In genomic region chr3:51441282-51442030, GRCh38 we compare ENCODE assay signal across 29 cellular contexts. TPM values are rescaled to one million over a fixed set of nuclear protein-coding genes. Genes with fewer than 3 reads are reported as not detected.
A peak's percentile ranks its signal among the peaks of the same experiment; 100 is the strongest.
DNase-seq lines count a peak whose midpoint lies in the region; ATAC-seq, FAIRE-seq and TF ChIP-seq lines count a peak whose summit lies in the region.
"Had no signal": no experiment of that assay in that cellular context is flagged by ENCODE, and none has a peak within 500 bp of the region (broad histone marks: within the 10 kb centered on the region; RNA-seq: fewer than 3 reads in every experiment).

No MANE protein-coding gene starts in this region.

- RAD21 ChIA-PET in GM12878 (lab: Charles Lee; ENCODE audit: unreplicated experiment) = no interaction called here

- H3K79me2 ChIP-seq in HepG2 (ENCODE audit: insufficient read depth, low read length) (peaks cover 7% of the 10 kb centered on the region), GM12878 (ENCODE audit: control insufficient read depth, insufficient read depth, low read length) (peaks cover 2% of the 10 kb centered on the region; the same call in 1 of the 2 replicates), GM23338 (replicated peaks; ENCODE audit: insufficient read depth) (peaks cover 11% of the 10 kb centered on the region; the same call in 1 of the 2 replicates)

- no peaks in the 10 kb centered on the region for H3K27me3 ChIP-seq in HepG2 (ENCODE audit: control insufficient read depth in 1 of 2, insufficient read depth in 2 of 2, low read length in 2 of 2)
- H3K27me3 ChIP-seq in right lobe of liver = no peaks in the 10 kb centered on the region
- no peaks in the 10 kb centered on the region for H3K27me3 ChIP-seq in GM12878 (replicated peaks in 1 of 2; ENCODE audit: control insufficient read depth in 2 of 2, insufficient read depth in 2 of 2, low read length in 1 of 2)
- H3K27me3 ChIP-seq in prostate gland (replicated peaks; ENCODE audit: insufficient read depth) = no peaks in the 10 kb centered on the region
- H3K27me3 ChIP-seq in GM23338 (ENCODE audit: insufficient read depth) = no peaks in the 10 kb centered on the region
- H3K27me3 ChIP-seq: esophagus squamous epithelium, vagina had no signal

- H3K4me1 Mint-ChIP-seq in T-helper 1 cell treated with Interleukin-12 subunit alpha and Interleukin-12 subunit beta and Interleukin-4 antibody, amounts not matched to agents 30 μg/mL and 1 μg/mL, for 36 hours (ENCODE audit: low read depth) = peaks cover 11% of the 10 kb centered on the region
- H3K4me1 Mint-ChIP-seq in GM23338 = no peaks in the 10 kb centered on the region
- H3K4me1 Mint-ChIP-seq: endodermal cell, WTC11 had no signal

- CTCF ChIA-PET in HepG2 (lab: Yijun Ruan, JAX; ENCODE audit: low intra/inter-chr PET ratio, low total read pairs) (no interaction called here), GM12878 (lab: Yijun Ruan, JAX) (interaction anchor here (0.8 to 1.4 kb wide), 2 partner anchors 241 to 993 kb away, joined by 3 read pairs; no protein-coding TSS in a partner anchor)

- H3K4me3 Mint-ChIP-seq in T-helper 1 cell treated with Interleukin-12 subunit alpha and Interleukin-12 subunit beta and Interleukin-4 antibody, amounts not matched to agents 30 μg/mL and 1 μg/mL, for 36 hours = no peak overlapping the region
- H3K4me3 Mint-ChIP-seq in GM23338 = no peak overlapping the region
- H3K4me3 Mint-ChIP-seq: endodermal cell, immature natural killer cell, WTC11 had no signal

- H3K27ac ChIP-seq in HepG2 (ENCODE audit: extremely low read length, insufficient read depth, low read length) (no peak overlapping the region), right lobe of liver (no peak overlapping the region), GM12878 (ENCODE audit: control insufficient read depth, insufficient read depth) (no peak overlapping the region), prostate gland (no peak overlapping the region), GM23338 (ENCODE audit: low read depth) (no peak overlapping the region)
- H3K27ac ChIP-seq: C4-2B, coronary artery, esophagus squamous epithelium, HL-60, vagina had no signal

- H3K9ac ChIP-seq in HepG2 (ENCODE audit: insufficient read depth, low read depth, low read length) (no peak overlapping the region), GM12878 (ENCODE audit: control insufficient read depth, insufficient read depth, low read length) (no peak overlapping the region)

- in situ Hi-C loops in HepG2 (cut with HindIII; ENCODE audit: extremely low pct_ligation_motif_present, low pct_unique_long_range_greater_than_20kb) (no loop called here), GM12878 (cut with MboI) (no loop called here)

- H3K4me2 ChIP-seq in HepG2 (ENCODE audit: low read depth, low read length) (no peak overlapping the region), GM12878 (ENCODE audit: control insufficient read depth, insufficient read depth) (no peak overlapping the region), GM23338 (no peak overlapping the region)

- FAIRE-seq in HepG2 (lab: Jason Lieb, UNC) (no peak), GM12878 (lab: Jason Lieb, UNC) (no peak)
- FAIRE-seq: frontal cortex, GM19239 had no signal

- no peaks in the 10 kb centered on the region for H3K9me2 ChIP-seq in GM23338 (ENCODE audit: insufficient read depth)

- POLR2A ChIA-PET in HepG2 (lab: Yijun Ruan, JAX) = interaction anchor here (0.6 kb wide), 1 partner anchor 59 kb away, joined by 3 read pairs; no protein-coding TSS in a partner anchor
- POLR2A ChIA-PET in GM12878 (lab: Charles Lee) = no interaction called here

- H4K20me1 ChIP-seq in HepG2 (ENCODE audit: insufficient read depth, low read length) = no peaks in the 10 kb centered on the region
- no peaks in the 10 kb centered on the region for H4K20me1 ChIP-seq in GM12878 (ENCODE audit: control insufficient read depth, insufficient read depth)
- peaks cover 3% of the 10 kb centered on the region; the same call in 1 of the 2 replicates for H4K20me1 ChIP-seq in GM23338 (replicated peaks; ENCODE audit: insufficient read depth)

- no peaks in the 10 kb centered on the region for H3F3A ChIP-seq in GM23338 (replicated peaks; ENCODE audit: low read depth)

- SMC1A ChIA-PET in GM12878 (lab: Charles Lee; ENCODE audit: uncharacterized antibody, unreplicated experiment) = no interaction called here

- no peak for TF ChIP-seq EP300 in HepG2 (IDR thresholded peaks at IDR 0.05; ENCODE audit: low read depth in 2 of 2, low read length in 2 of 2)
- TF ChIP-seq EP300 in HepG2 (CRISPR knock-in tag; IDR thresholded peaks at IDR 0.05; ENCODE audit: borderline replicate concordance) = no peak
- no peak for TF ChIP-seq EP300 in GM12878 (IDR thresholded peaks at IDR 0.05; ENCODE audit: borderline replicate concordance in 1 of 2, control insufficient read depth in 1 of 2, low read depth in 2 of 2, low read length in 2 of 2)

- intact Hi-C loops in HepG2 (cut with micrococcal nuclease; ENCODE audit: unreplicated experiment) (no loop called here), right lobe of liver (cut with DNase I) (no loop called here), GM12878 (cut with micrococcal nuclease; ENCODE audit: unreplicated experiment) (no loop called here), prostate gland (cut with DNase I) (no loop called here)

- BruUV-seq in HepG2 (replicated peaks; lab: Mats Ljungman, UMichigan) = TSS peak; percentile 46
- TSS peak; percentile 44 for BruUV-seq in GM12878 (replicated peaks; lab: Mats Ljungman, UMichigan)

- no peak for ATAC-seq in HepG2
- ATAC-seq in right lobe of liver = no peak
- ATAC-seq in GM12878 = no peak
- ATAC-seq in GM23338 = no peak
- no peak for ATAC-seq in GM21447 (IDR thresholded peaks at IDR 0.05; ENCODE audit: unreplicated experiment)
- ATAC-seq: SK-N-SH treated with all-trans-retinoic acid at 6 μM for 48 hours, WTC11 had no signal

- H3K36me3 Mint-ChIP-seq in T-helper 1 cell treated with Interleukin-12 subunit alpha and Interleukin-12 subunit beta and Interleukin-4 antibody, amounts not matched to agents 30 μg/mL and 1 μg/mL, for 36 hours (ENCODE audit: low read depth) = peaks cover 17% of the 10 kb centered on the region
- H3K36me3 Mint-ChIP-seq in GM23338 (ENCODE audit: low read depth) = peaks cover 28% of the 10 kb centered on the region

- H3K36me3 ChIP-seq in HepG2 (replicated peaks in 1 of 2; ENCODE audit: control insufficient read depth in 1 of 2, insufficient read depth in 2 of 2, low read length in 2 of 2) (peaks cover 9 to 46% of the 10 kb centered on the region in 2 experiments; a peak in 4 of 5 replicates), right lobe of liver (peaks cover 2 to 38% (median 4%) of the 10 kb centered on the region in 4 donors), GM12878 (ENCODE audit: control insufficient read depth in 2 of 2, insufficient read depth in 2 of 2, low read length in 1 of 2) (peaks cover 7 to 20% of the 10 kb centered on the region in 2 experiments), prostate gland (no peaks in the 10 kb centered on the region), GM23338 (ENCODE audit: insufficient read depth) (peaks cover 18% of the 10 kb centered on the region; the same call in 1 of the 2 replicates)

- TF ChIP-seq POLR2A in HepG2 (IDR thresholded peaks at IDR 0.05; ENCODE audit: insufficient read depth in 1 of 2, low read depth in 2 of 2, low read length in 2 of 2) = no peak
- no peak for TF ChIP-seq POLR2A in right lobe of liver (IDR thresholded peaks at IDR 0.05)
- no peak for TF ChIP-seq POLR2A in GM12878 (IDR thresholded peaks at IDR 0.05; ENCODE audit: low read depth, low read length)
- no peak for TF ChIP-seq POLR2A in prostate gland (IDR thresholded peaks at IDR 0.05)

- H2AFZ ChIP-seq in HepG2 (ENCODE audit: low read length) (no peak overlapping the region), GM12878 (ENCODE audit: control insufficient read depth, low read depth, low read length) (no peak overlapping the region), GM23338 (no peak overlapping the region)

- no peak for TF ChIP-seq RAD21 in HepG2 (CRISPR knock-in tag; IDR thresholded peaks at IDR 0.05)
- TF ChIP-seq RAD21 in GM12878 (IDR thresholded peaks at IDR 0.05; ENCODE audit: insufficient read depth, low read depth, low read length) = no peak

- peak overlapping the region; percentile 61 for H3K27ac Mint-ChIP-seq in T-helper 1 cell treated with Interleukin-12 subunit alpha and Interleukin-12 subunit beta and Interleukin-4 antibody, amounts not matched to agents 30 μg/mL and 1 μg/mL, for 36 hours
- H3K27ac Mint-ChIP-seq in GM23338 = no peak overlapping the region
- H3K27ac Mint-ChIP-seq: endodermal cell, immature natural killer cell, WTC11 had no signal

- TF ChIP-seq CTCF in HepG2 (CRISPR knock-in tag; IDR thresholded peaks at IDR 0.05) = no peak
- no peak for TF ChIP-seq CTCF in right lobe of liver (IDR thresholded peaks at IDR 0.05)
- TF ChIP-seq CTCF in GM12878 (IDR thresholded peaks at IDR 0.05 in 2 of 3, conservative IDR thresholded peaks at IDR 0.05 in 1 of 3; ENCODE audit: control insufficient read depth in 2 of 3, extremely low read depth in 1 of 3, insufficient read depth in 1 of 3, low read depth in 3 of 3, low read length in 3 of 3) = no peak
- TF ChIP-seq CTCF in prostate gland (IDR thresholded peaks at IDR 0.05) = no peak
- no peak for TF ChIP-seq CTCF in GM23338 (conservative IDR thresholded peaks at IDR 0.05; ENCODE audit: low read depth in 2 of 2)

- H3K9me3 Mint-ChIP-seq in T-helper 1 cell treated with Interleukin-12 subunit alpha and Interleukin-12 subunit beta and Interleukin-4 antibody, amounts not matched to agents 30 μg/mL and 1 μg/mL, for 36 hours = no peaks in the 10 kb centered on the region
- H3K9me3 Mint-ChIP-seq in GM23338 = no peaks in the 10 kb centered on the region
- H3K9me3 Mint-ChIP-seq: endodermal cell, immature natural killer cell, WTC11 had no signal

- no peaks in the 10 kb centered on the region for H3K27me3 Mint-ChIP-seq in T-helper 1 cell treated with Interleukin-12 subunit alpha and Interleukin-12 subunit beta and Interleukin-4 antibody, amounts not matched to agents 30 μg/mL and 1 μg/mL, for 36 hours (ENCODE audit: low read depth)
- no peaks in the 10 kb centered on the region for H3K27me3 Mint-ChIP-seq in GM23338 (ENCODE audit: insufficient read depth, low read depth, poor library complexity)

- no peak overlapping the region for H3K4me3 ChIP-seq in HepG2 (replicated peaks in 1 of 3; ENCODE audit: insufficient read depth in 1 of 3, low read depth in 2 of 3, low read length in 3 of 3)
- H3K4me3 ChIP-seq in right lobe of liver = no peak overlapping the region
- H3K4me3 ChIP-seq in GM12878 = no peak overlapping the region
- no peak overlapping the region for H3K4me3 ChIP-seq in prostate gland
- no peak overlapping the region for H3K4me3 ChIP-seq in GM23338
- H3K4me3 ChIP-seq: coronary artery, esophagus squamous epithelium, vagina had no signal

- H3K9me3 ChIP-seq in HepG2 (ENCODE audit: low read length) = no peaks in the 10 kb centered on the region
- H3K9me3 ChIP-seq in right lobe of liver = no peaks in the 10 kb centered on the region
- H3K9me3 ChIP-seq in GM12878 (replicated peaks; ENCODE audit: control insufficient read depth, insufficient read depth, low read length) = no peaks in the 10 kb centered on the region
- no peaks in the 10 kb centered on the region for H3K9me3 ChIP-seq in prostate gland
- H3K9me3 ChIP-seq: esophagus squamous epithelium, vagina had no signal

- DNase-seq in HepG2 (ENCODE audit: low spot score) (no peak), right lobe of liver (no peak), GM12878 (ENCODE audit: low read depth, low spot score) (no peak), prostate gland (ENCODE audit: low spot score) (no peak), GM23338 (ENCODE audit: low spot score) (no peak)
- DNase-seq: amygdala; DMS 273 treated with DMSO at 0.1 percent for 48 hours; endodermal cell; esophagus squamous epithelium; hippocampal formation; immature natural killer cell; NCI-H1092 treated with DMSO at 0.1 percent for 48 hours; NCI-H2029; NCI-H345; NCI-H774; nucleus accumbens; stimulated activated CD4-positive, alpha-beta T cell treated with anti-CD3 and anti-CD28 coated beads, Interleukin-2, amount 100 ng/mL, for 48 hours; stimulated activated naive CD4-positive, alpha-beta T cell treated with Interleukin-2 at 50 U/mL for 16 hours; T1000 had no signal

- 97% methylated on average over 8 of the region's 8 CpGs for WGBS in HepG2 (ENCODE audit: low lambda C conversion rate)
- WGBS in right lobe of liver (ENCODE audit: insufficient coverage, low coverage, low lambda C conversion rate, missing lambda C conversion rate) = 93% methylated on average over 7 of the region's 8 CpGs
- 98% methylated on average over 8 of the region's 8 CpGs for WGBS in GM12878 (ENCODE audit: insufficient coverage, insufficient replicate concordance, low lambda C conversion rate, missing lambda C conversion rate)
- WGBS in prostate gland = 95% methylated on average over 8 of the region's 8 CpGs

- H3K4me1 ChIP-seq in HepG2 (ENCODE audit: insufficient read depth, low read length) (no peaks in the 10 kb centered on the region), right lobe of liver (no peaks in the 10 kb centered on the region), GM12878 (ENCODE audit: control insufficient read depth, insufficient read depth, low read length) (no peaks in the 10 kb centered on the region), prostate gland (replicated peaks) (no peaks in the 10 kb centered on the region), GM23338 (ENCODE audit: insufficient read depth) (no peaks in the 10 kb centered on the region)
- H3K4me1 ChIP-seq: esophagus squamous epithelium, vagina had no signal

RNA-seq across cellular contexts. Expression of gene RBM15B, which starts 50.4 kb away (rescaled TPM):
- total RNA-seq in HepG2 (2016; rRNA removed; fragmentation: Illumina TruSeq; extraction: Trizol) (19.3 and 19.6 TPM in 2 replicates), right lobe of liver (10 to 100 TPM in 2 of 6 experiments, 1 to 10 TPM in 4; 7.1 to 14.1 (median 9.4) TPM), GM12878 (2014; rRNA removed) (23.1 and 26.1 TPM in 2 replicates), GM12878 (2014; rRNA removed; fragmentation: Illumina TruSeq; extraction: Trizol) (17.8 and 19.9 TPM in 2 replicates), GM12878 (2021) (34.5 and 34.8 TPM in 2 replicates), prostate gland (10 to 100 TPM; 34.1 to 40.1 TPM)
- total RNA-seq in HepG2 (2016; cell fraction: cytosol; rRNA removed; fragmentation: Illumina TruSeq; extraction: Trizol; ENCODE audit: low read depth) = 4.0 and 4.1 TPM in 2 replicates
- 15.8 and 19.9 TPM in 2 replicates for total RNA-seq in HepG2 (2016; cell fraction: insoluble cytoplasmic fraction; rRNA removed; fragmentation: Illumina TruSeq; extraction: Trizol)
- total RNA-seq in HepG2 (2016; cell fraction: membrane; rRNA removed; fragmentation: Illumina TruSeq; extraction: Trizol) = 21.6 and 22.6 TPM in 2 replicates
- 15.0 and 17.5 TPM in 2 replicates for total RNA-seq in HepG2 (2016; cell fraction: nucleus; rRNA removed; fragmentation: Illumina TruSeq; extraction: Trizol)
- polyA plus RNA-seq in HepG2 (2011; rRNA removed) (8.2 and 8.5 TPM in 2 replicates), GM12878 (2011; rRNA removed) (5.1 and 6.1 TPM in 2 replicates), GM12878 (2014; fragmentation: Illumina TruSeq; extraction: Trizol) (12.5 and 21.2 TPM in 2 replicates), GM12878 (2014; fragmentation: Nextera tagmentation; extraction: Ambion mirVana) (1 to 10 TPM; 2.4 to 3.0 TPM), GM12878 (2014; rRNA removed) (22.9 and 23.6 TPM in 2 replicates), GM12878 (2016; fragmentation: Nextera tagmentation; extraction: Ambion mirVana) (10 to 100 TPM in 1 of 2 experiments, 1 to 10 TPM in 1; 3.5 to 18.3 TPM), GM23338 (2016; fragmentation: Nextera tagmentation; extraction: Ambion mirVana) (15.9 and 16.3 TPM in 2 replicates)
- polyA plus RNA-seq in HepG2 (2011; cell fraction: cytosol; rRNA removed) = 8.8 and 9.8 TPM in 2 replicates
- 10.4 and 11.9 TPM in 2 replicates for polyA plus RNA-seq in HepG2 (2011; cell fraction: nucleus; rRNA removed)
- polyA plus RNA-seq in HepG2 (2012) = 9.6 and 10.5 TPM in 2 replicates
- 3.9 and 4.1 TPM in 2 replicates for polyA plus RNA-seq in HepG2 (2016; cell fraction: cytosol; fragmentation: Illumina TruSeq; extraction: Trizol; ENCODE audit: low read depth)
- 20.7 and 23.7 TPM in 2 replicates for polyA plus RNA-seq in HepG2 (2016; cell fraction: insoluble cytoplasmic fraction; fragmentation: Illumina TruSeq; extraction: Trizol; ENCODE audit: low read depth)
- 17.3 and 19.5 TPM in 2 replicates for polyA plus RNA-seq in HepG2 (2016; cell fraction: membrane; fragmentation: Illumina TruSeq; extraction: Trizol; ENCODE audit: low read depth)
- polyA plus RNA-seq in HepG2 (2016; cell fraction: nucleus; fragmentation: Illumina TruSeq; extraction: Trizol; ENCODE audit: insufficient read depth, low read depth) = 21.7 and 22.1 TPM in 2 replicates
- polyA minus RNA-seq in HepG2 (2011; rRNA and poly(A)+ RNA removed; ENCODE audit: low replicate concordance) = 23.7 and 28.7 TPM in 2 replicates
- polyA minus RNA-seq in HepG2 (2011; cell fraction: cytosol; rRNA and poly(A)+ RNA removed) = 9.1 and 9.2 TPM in 2 replicates
- polyA minus RNA-seq in HepG2 (2011; cell fraction: nucleus; rRNA and poly(A)+ RNA removed) = 30.8 and 31.5 TPM in 2 replicates
- 8.5 and 10.2 TPM in 2 replicates for total RNA-seq in GM12878 (2013; cell fraction: nucleolus; rRNA removed)
- polyA plus RNA-seq in GM12878 (2011; ENCODE audit: low read depth) = 8.1 TPM
- 7.8 and 9.8 TPM in 2 replicates for polyA plus RNA-seq in GM12878 (2011; cell fraction: cytosol; rRNA removed)
- polyA plus RNA-seq in GM12878 (2011; cell fraction: nucleus; rRNA removed) = 7.2 and 8.5 TPM in 2 replicates
- polyA plus RNA-seq in GM12878 (2012) = 11.3 and 18.0 TPM in 2 replicates
- 9.5 and 14.5 TPM in 2 replicates for polyA minus RNA-seq in GM12878 (2011; rRNA and poly(A)+ RNA removed)
- 4.8 and 6.3 TPM in 2 replicates for polyA minus RNA-seq in GM12878 (2011; cell fraction: cytosol; rRNA and poly(A)+ RNA removed)
- polyA minus RNA-seq in GM12878 (2011; cell fraction: nucleus; rRNA and poly(A)+ RNA removed) = 11.7 and 18.3 TPM in 2 replicates
- total RNA-seq in GM23338 (2014; rRNA removed; shearing (Covaris generic)) = 51.7 and 57.9 TPM in 2 replicates

RNA-seq across cellular contexts. Expression of gene MANF, which starts 56.4 kb away (rescaled TPM):
- 111 and 269 TPM in 2 replicates for total RNA-seq in HepG2 (2016; rRNA removed; fragmentation: Illumina TruSeq; extraction: Trizol)
- total RNA-seq in HepG2 (2016; cell fraction: cytosol; rRNA removed; fragmentation: Illumina TruSeq; extraction: Trizol; ENCODE audit: low read depth) = 69.4 and 76.3 TPM in 2 replicates
- total RNA-seq in HepG2 (2016; cell fraction: insoluble cytoplasmic fraction; rRNA removed; fragmentation: Illumina TruSeq; extraction: Trizol) = 107 and 262 TPM in 2 replicates
- 72.9 and 73.6 TPM in 2 replicates for total RNA-seq in HepG2 (2016; cell fraction: membrane; rRNA removed; fragmentation: Illumina TruSeq; extraction: Trizol)
- 161 and 173 TPM in 2 replicates for total RNA-seq in HepG2 (2016; cell fraction: nucleus; rRNA removed; fragmentation: Illumina TruSeq; extraction: Trizol)
- polyA plus RNA-seq in HepG2 (2011; rRNA removed) = 47.6 and 55.4 TPM in 2 replicates
- 45.7 and 62.4 TPM in 2 replicates for polyA plus RNA-seq in HepG2 (2011; cell fraction: cytosol; rRNA removed)
- polyA plus RNA-seq in HepG2 (2011; cell fraction: nucleus; rRNA removed) = 15.5 and 21.5 TPM in 2 replicates
- polyA plus RNA-seq in HepG2 (2012) = 75.8 and 112 TPM in 2 replicates
- 49.9 and 54.5 TPM in 2 replicates for polyA plus RNA-seq in HepG2 (2016; cell fraction: cytosol; fragmentation: Illumina TruSeq; extraction: Trizol; ENCODE audit: low read depth)
- 114 and 115 TPM in 2 replicates for polyA plus RNA-seq in HepG2 (2016; cell fraction: insoluble cytoplasmic fraction; fragmentation: Illumina TruSeq; extraction: Trizol; ENCODE audit: low read depth)
- 56.5 and 56.9 TPM in 2 replicates for polyA plus RNA-seq in HepG2 (2016; cell fraction: membrane; fragmentation: Illumina TruSeq; extraction: Trizol; ENCODE audit: low read depth)
- 280 and 295 TPM in 2 replicates for polyA plus RNA-seq in HepG2 (2016; cell fraction: nucleus; fragmentation: Illumina TruSeq; extraction: Trizol; ENCODE audit: insufficient read depth, low read depth)
- 5.1 and 7.1 TPM in 2 replicates for polyA minus RNA-seq in HepG2 (2011; rRNA and poly(A)+ RNA removed; ENCODE audit: low replicate concordance)
- polyA minus RNA-seq in HepG2 (2011; cell fraction: cytosol; rRNA and poly(A)+ RNA removed) = 15.4 and 17.7 TPM in 2 replicates
- polyA minus RNA-seq in HepG2 (2011; cell fraction: nucleus; rRNA and poly(A)+ RNA removed) = 16.2 and 19.4 TPM in 2 replicates
- 100 to 1,000 TPM in 2 of 6 experiments, 10 to 100 TPM in 4; 60.9 to 128 (median 81.8) TPM for total RNA-seq in right lobe of liver
- 15.9 and 16.2 TPM in 2 replicates for total RNA-seq in GM12878 (2013; cell fraction: nucleolus; rRNA removed)
- 73.4 and 81.6 TPM in 2 replicates for total RNA-seq in GM12878 (2014; rRNA removed)
- total RNA-seq in GM12878 (2014; rRNA removed; fragmentation: Illumina TruSeq; extraction: Trizol) = 84.6 and 100 TPM in 2 replicates
- total RNA-seq in GM12878 (2021) = 79.7 and 81.5 TPM in 2 replicates
- polyA plus RNA-seq in GM12878 (2011; ENCODE audit: low read depth) = 50.6 TPM
- 65.7 and 85.1 TPM in 2 replicates for polyA plus RNA-seq in GM12878 (2011; rRNA removed)
- 37.5 and 55.0 TPM in 2 replicates for polyA plus RNA-seq in GM12878 (2011; cell fraction: cytosol; rRNA removed)
- polyA plus RNA-seq in GM12878 (2011; cell fraction: nucleus; rRNA removed) = 18.1 and 19.3 TPM in 2 replicates
- 109 TPM in 2 replicates for polyA plus RNA-seq in GM12878 (2012)
- 120 and 125 TPM in 2 replicates for polyA plus RNA-seq in GM12878 (2014; fragmentation: Illumina TruSeq; extraction: Trizol)
- 10 to 100 TPM; 22.0 to 68.0 TPM for polyA plus RNA-seq in GM12878 (2014; fragmentation: Nextera tagmentation; extraction: Ambion mirVana)
- 84.3 and 88.6 TPM in 2 replicates for polyA plus RNA-seq in GM12878 (2014; rRNA removed)
- polyA plus RNA-seq in GM12878 (2016; fragmentation: Nextera tagmentation; extraction: Ambion mirVana) = 100 to 1,000 TPM in 1 of 2 experiments, 10 to 100 TPM in 1; 95.1 to 103 TPM
- 13.5 and 13.7 TPM in 2 replicates for polyA minus RNA-seq in GM12878 (2011; rRNA and poly(A)+ RNA removed)
- 12.0 and 16.9 TPM in 2 replicates for polyA minus RNA-seq in GM12878 (2011; cell fraction: cytosol; rRNA and poly(A)+ RNA removed)
- 5.6 and 11.7 TPM in 2 replicates for polyA minus RNA-seq in GM12878 (2011; cell fraction: nucleus; rRNA and poly(A)+ RNA removed)
- 10 to 100 TPM; 30.6 to 81.4 TPM for total RNA-seq in prostate gland
- 70.4 and 92.7 TPM in 2 replicates for total RNA-seq in GM23338 (2014; rRNA removed; shearing (Covaris generic))
- 41.7 and 48.7 TPM in 2 replicates for polyA plus RNA-seq in GM23338 (2016; fragmentation: Nextera tagmentation; extraction: Ambion mirVana)

RNA-seq across cellular contexts. Expression of gene DCAF1, which starts 58.4 kb away (rescaled TPM):
- 14.3 and 23.3 TPM in 2 replicates for total RNA-seq in HepG2 (2016; rRNA removed; fragmentation: Illumina TruSeq; extraction: Trizol)
- total RNA-seq in HepG2 (2016; cell fraction: cytosol; rRNA removed; fragmentation: Illumina TruSeq; extraction: Trizol; ENCODE audit: low read depth) = 4.8 and 5.0 TPM in 2 replicates
- total RNA-seq in HepG2 (2016; cell fraction: insoluble cytoplasmic fraction; rRNA removed; fragmentation: Illumina TruSeq; extraction: Trizol) = 13.7 and 21.8 TPM in 2 replicates
- total RNA-seq in HepG2 (2016; cell fraction: membrane; rRNA removed; fragmentation: Illumina TruSeq; extraction: Trizol) = 6.6 and 6.7 TPM in 2 replicates
- 16.2 and 17.2 TPM in 2 replicates for total RNA-seq in HepG2 (2016; cell fraction: nucleus; rRNA removed; fragmentation: Illumina TruSeq; extraction: Trizol)
- polyA plus RNA-seq in HepG2 (2011; rRNA removed) = 7.5 and 7.7 TPM in 2 replicates
- 5.0 and 6.2 TPM in 2 replicates for polyA plus RNA-seq in HepG2 (2011; cell fraction: cytosol; rRNA removed)
- polyA plus RNA-seq in HepG2 (2011; cell fraction: nucleus; rRNA removed) = 14.1 and 15.6 TPM in 2 replicates
- polyA plus RNA-seq in HepG2 (2012) = 11.2 and 12.3 TPM in 2 replicates
- 0.66 and 0.68 TPM in 2 replicates for polyA plus RNA-seq in HepG2 (2016; cell fraction: cytosol; fragmentation: Illumina TruSeq; extraction: Trizol; ENCODE audit: low read depth)
- polyA plus RNA-seq in HepG2 (2016; cell fraction: insoluble cytoplasmic fraction; fragmentation: Illumina TruSeq; extraction: Trizol; ENCODE audit: low read depth) = 15.7 and 17.6 TPM in 2 replicates
- polyA plus RNA-seq in HepG2 (2016; cell fraction: membrane; fragmentation: Illumina TruSeq; extraction: Trizol; ENCODE audit: low read depth) = 2.2 and 2.3 TPM in 2 replicates
- polyA plus RNA-seq in HepG2 (2016; cell fraction: nucleus; fragmentation: Illumina TruSeq; extraction: Trizol; ENCODE audit: insufficient read depth, low read depth) = 26.5 and 28.6 TPM in 2 replicates
- 23.4 and 48.5 TPM in 2 replicates for polyA minus RNA-seq in HepG2 (2011; rRNA and poly(A)+ RNA removed; ENCODE audit: low replicate concordance)
- polyA minus RNA-seq in HepG2 (2011; cell fraction: cytosol; rRNA and poly(A)+ RNA removed) = 10.9 and 11.4 TPM in 2 replicates
- polyA minus RNA-seq in HepG2 (2011; cell fraction: nucleus; rRNA and poly(A)+ RNA removed) = 14.0 and 16.2 TPM in 2 replicates
- total RNA-seq in right lobe of liver = 10 to 100 TPM in 2 of 6 experiments, 1 to 10 TPM in 4; 8.2 to 11.6 (median 9.5) TPM
- total RNA-seq in GM12878 (2013; cell fraction: nucleolus; rRNA removed) = 35.2 and 38.1 TPM in 2 replicates
- 22.6 and 23.9 TPM in 2 replicates for total RNA-seq in GM12878 (2014; rRNA removed)
- 22.0 and 22.9 TPM in 2 replicates for total RNA-seq in GM12878 (2014; rRNA removed; fragmentation: Illumina TruSeq; extraction: Trizol)
- total RNA-seq in GM12878 (2021) = 28.8 and 31.5 TPM in 2 replicates
- 11.0 TPM for polyA plus RNA-seq in GM12878 (2011; ENCODE audit: low read depth)
- polyA plus RNA-seq in GM12878 (2011; rRNA removed) = 20.8 and 24.1 TPM in 2 replicates
- 19.1 and 23.0 TPM in 2 replicates for polyA plus RNA-seq in GM12878 (2011; cell fraction: cytosol; rRNA removed)
- 20.4 and 29.3 TPM in 2 replicates for polyA plus RNA-seq in GM12878 (2011; cell fraction: nucleus; rRNA removed)
- 11.0 and 13.9 TPM in 2 replicates for polyA plus RNA-seq in GM12878 (2012)
- 33.9 and 38.4 TPM in 2 replicates for polyA plus RNA-seq in GM12878 (2014; fragmentation: Illumina TruSeq; extraction: Trizol)
- polyA plus RNA-seq in GM12878 (2014; fragmentation: Nextera tagmentation; extraction: Ambion mirVana) = 1 to 10 TPM; 2.7 to 7.8 TPM
- polyA plus RNA-seq in GM12878 (2014; rRNA removed) = 22.6 and 25.2 TPM in 2 replicates
- polyA plus RNA-seq in GM12878 (2016; fragmentation: Nextera tagmentation; extraction: Ambion mirVana) = 10 to 100 TPM; 20.1 to 22.6 TPM
- polyA minus RNA-seq in GM12878 (2011; rRNA and poly(A)+ RNA removed) = 42.8 and 51.9 TPM in 2 replicates
- polyA minus RNA-seq in GM12878 (2011; cell fraction: cytosol; rRNA and poly(A)+ RNA removed) = 14.4 and 18.5 TPM in 2 replicates
- 10.6 and 18.0 TPM in 2 replicates for polyA minus RNA-seq in GM12878 (2011; cell fraction: nucleus; rRNA and poly(A)+ RNA removed)
- total RNA-seq in prostate gland = 10 to 100 TPM; 22.0 to 28.3 TPM
- total RNA-seq in GM23338 (2014; rRNA removed; shearing (Covaris generic)) = 25.5 and 28.1 TPM in 2 replicates
- 10.8 and 12.5 TPM in 2 replicates for polyA plus RNA-seq in GM23338 (2016; fragmentation: Nextera tagmentation; extraction: Ambion mirVana)
